In genomic region chr19:49475191-49475932, GRCh38 we compare ENCODE assay signal across 1 cellular context.
TF ChIP-seq lines count a peak whose summit lies in the region.

No MANE protein-coding gene starts in this region.

TF ChIP-seq in H1, 55 proteins besides CTCF, POLR2A, EP300 and RAD21:
- TF ChIP-seq SRF (IDR thresholded peaks at IDR 0.05; ENCODE audit: low read depth, low read length) (no peak), TEAD4 (IDR thresholded peaks at IDR 0.05; ENCODE audit: low read depth, low read length) (no peak), KDM1A (IDR thresholded peaks at IDR 0.05; ENCODE audit: borderline replicate concordance, low read length) (no peak), CTBP2 (IDR thresholded peaks at IDR 0.05; ENCODE audit: borderline replicate concordance, insufficient read depth, insufficient read length, low read length) (no peak), KDM4A (IDR thresholded peaks at IDR 0.05; ENCODE audit: low read depth, low read length, severe bottlenecking) (no peak), HDAC2 (IDR thresholded peaks at IDR 0.05; ENCODE audit: borderline replicate concordance in 1 of 2, low read depth in 2 of 2, low read length in 2 of 2) (no peak), JUN (IDR thresholded peaks at IDR 0.05; ENCODE audit: low read depth, low read length) (no peak), SIN3A (conservative IDR thresholded peaks at IDR 0.05 in 1 of 2, IDR thresholded peaks at IDR 0.05 in 1 of 2; ENCODE audit: low read depth in 1 of 2, low read length in 2 of 2) (no peak)
